Comparison of ENCODE assay signal across 16 cellular contexts in genomic region chr16:69115361-69115760, GRCh38. TPM values are rescaled to one million over a fixed set of nuclear protein-coding genes. Genes with fewer than 3 reads are reported as not detected.
A peak's percentile ranks its signal among the peaks of the same experiment; 100 is the strongest.
DNase-seq lines count a peak whose midpoint lies in the region; ATAC-seq and TF ChIP-seq lines count a peak whose summit lies in the region.
"Had no signal": no experiment of that assay in that cellular context is flagged by ENCODE, and none has a peak within 500 bp of the region (broad histone marks: within the 10 kb centered on the region; RNA-seq: fewer than 3 reads in every experiment).

No MANE protein-coding gene starts in this region.

- TF ChIP-seq CTCF in CD8-positive, alpha-beta T cell (IDR thresholded peaks at IDR 0.05), result no peak
- TF ChIP-seq CTCF in Calu3 (IDR thresholded peaks at IDR 0.05; ENCODE audit: unreplicated experiment) (no peak), RWPE2 (IDR thresholded peaks at IDR 0.05; ENCODE audit: poor library complexity, severe bottlenecking) (no peak), sigmoid colon (IDR thresholded peaks at IDR 0.05) (no peak), foreskin keratinocyte (conservative IDR thresholded peaks at IDR 0.05) (no peak)

- H3K27me3 Mint-ChIP-seq in CD8-positive, alpha-beta T cell (ENCODE audit: low read depth), result peaks cover 2% of the 10 kb centered on the region
- H3K27me3 Mint-ChIP-seq in Calu3 (ENCODE audit: unreplicated experiment), result no peaks in the 10 kb centered on the region
- H3K27me3 Mint-ChIP-seq: CD4-positive, alpha-beta memory T cell had no signal

- H3K4me1 Mint-ChIP-seq in CD8-positive, alpha-beta T cell (ENCODE audit: low read depth), result peaks cover 9% of the 10 kb centered on the region
- H3K4me1 Mint-ChIP-seq in Calu3 (ENCODE audit: low read depth, unreplicated experiment), result peaks cover 11% of the 10 kb centered on the region

- no peaks in the 10 kb centered on the region for H3K9me3 Mint-ChIP-seq in CD8-positive, alpha-beta T cell
- H3K9me3 Mint-ChIP-seq in Calu3 (ENCODE audit: low read depth, unreplicated experiment), result no peaks in the 10 kb centered on the region
- H3K9me3 Mint-ChIP-seq: CD4-positive, alpha-beta memory T cell had no signal

- no peaks in the 10 kb centered on the region for H3K27me3 ChIP-seq in CD8-positive, alpha-beta T cell (ENCODE audit: insufficient read depth, low read length)
- no peaks in the 10 kb centered on the region for H3K27me3 ChIP-seq in RWPE2 (ENCODE audit: insufficient read depth, poor library complexity, severe bottlenecking)
- H3K27me3 ChIP-seq in sigmoid colon, result no peaks in the 10 kb centered on the region
- H3K27me3 ChIP-seq in foreskin keratinocyte, result no peaks in the 10 kb centered on the region
- H3K27me3 ChIP-seq: BE2C had no signal

- H3K9me3 ChIP-seq in CD8-positive, alpha-beta T cell (ENCODE audit: low read length), result no peaks in the 10 kb centered on the region
- H3K9me3 ChIP-seq in RWPE2 (ENCODE audit: severe bottlenecking) (no peaks in the 10 kb centered on the region), sigmoid colon (no peaks in the 10 kb centered on the region)
- H3K9me3 ChIP-seq: A549, BE2C had no signal

- TF ChIP-seq POLR2A in sigmoid colon (IDR thresholded peaks at IDR 0.05), result no peak

- H3K36me3 ChIP-seq in CD8-positive, alpha-beta T cell (ENCODE audit: insufficient read depth, low read length), result peaks cover 31% of the 10 kb centered on the region
- H3K36me3 ChIP-seq in RWPE2 (ENCODE audit: low read depth), result peaks cover 73% of the 10 kb centered on the region
- H3K36me3 ChIP-seq in sigmoid colon, result peaks cover 6 to 68% (median 32%) of the 10 kb centered on the region in 4 donors

- ATAC-seq in CD8-positive, alpha-beta T cell, result no peak
- no peak for ATAC-seq in RWPE2 (ENCODE audit: low read depth)
- no peak for ATAC-seq in foreskin keratinocyte
- ATAC-seq in HG03159 (IDR thresholded peaks at IDR 0.05; ENCODE audit: unreplicated experiment), result no peak
- no peak for ATAC-seq in HG03457 (IDR thresholded peaks at IDR 0.05; ENCODE audit: unreplicated experiment)
- ATAC-seq: A549 had no signal

- POLR2A ChIA-PET in CD8-positive, alpha-beta T cell (lab: Charles Lee), result no interaction called here

- H3K36me3 Mint-ChIP-seq in CD8-positive, alpha-beta T cell, result peaks cover 71% of the 10 kb centered on the region
- H3K36me3 Mint-ChIP-seq in Calu3 (ENCODE audit: insufficient read depth, unreplicated experiment), result peaks cover 75% of the 10 kb centered on the region

- H3K4me3 ChIP-seq in CD8-positive, alpha-beta T cell (ENCODE audit: low read depth, low read length), result no peak overlapping the region
- H3K4me3 ChIP-seq in RWPE2 (ENCODE audit: severe bottlenecking) (no peak overlapping the region), sigmoid colon (no peak overlapping the region)
- H3K4me3 ChIP-seq: A549 had no signal

- TF ChIP-seq EP300 in sigmoid colon (IDR thresholded peaks at IDR 0.05), result no peak

- CTCF ChIA-PET in CD8-positive, alpha-beta T cell (lab: Charles Lee), result interaction anchor here (6.4 kb wide), 1 partner anchor 9 kb away, joined by 41 read pairs; no protein-coding TSS in a partner anchor
- CTCF ChIA-PET in Calu3 (lab: Charles Lee), result no interaction called here

- BruUV-seq in Calu3 (replicated peaks; lab: Mats Ljungman, UMichigan), result TSS peak; percentile 13

- no peaks in the 10 kb centered on the region for H3K4me1 ChIP-seq in CD8-positive, alpha-beta T cell (ENCODE audit: insufficient read depth, low read length)
- H3K4me1 ChIP-seq in RWPE2 (ENCODE audit: insufficient read depth, poor library complexity, severe bottlenecking) (no peaks in the 10 kb centered on the region), sigmoid colon (peaks cover 0 to 11% (median 5%) of the 10 kb centered on the region in 4 donors), foreskin keratinocyte (no peaks in the 10 kb centered on the region)
- H3K4me1 ChIP-seq: A549, BE2C had no signal

- H3K27ac ChIP-seq in CD8-positive, alpha-beta T cell (ENCODE audit: low read depth, low read length), result no peak overlapping the region
- H3K27ac ChIP-seq in RWPE2 (ENCODE audit: poor library complexity, severe bottlenecking), result no peak overlapping the region
- H3K27ac ChIP-seq in sigmoid colon, result no peak overlapping the region
- H3K27ac ChIP-seq in foreskin keratinocyte, result no peak overlapping the region
- H3K27ac ChIP-seq: A549, C4-2B, HL-60 had no signal

- 93 to 95% methylated on average over 5 of the region's 5 CpGs for WGBS in sigmoid colon, 2 donors

- peak overlapping the region; percentile 49 for H3K27ac Mint-ChIP-seq in CD8-positive, alpha-beta T cell
- no peak overlapping the region for H3K27ac Mint-ChIP-seq in Calu3 (ENCODE audit: unreplicated experiment)

- DNase-seq in CD8-positive, alpha-beta T cell, result no peak
- DNase-seq in Calu3, result no peak
- DNase-seq in RWPE2 (ENCODE audit: low spot score), result peak; percentile 23
- peak; percentile 14 for DNase-seq in sigmoid colon
- no peak for DNase-seq in foreskin keratinocyte
- DNase-seq: BE2C; CD4-positive, alpha-beta memory T cell; COR-L47; DND-41; GDM1 had no signal

- H3K4me3 Mint-ChIP-seq in CD8-positive, alpha-beta T cell, result no peak overlapping the region
- no peak overlapping the region for H3K4me3 Mint-ChIP-seq in Calu3 (ENCODE audit: low read depth, unreplicated experiment)

- intact Hi-C loops in CD8-positive, alpha-beta T cell (cut with DNase I, micrococcal nuclease), result no loop called here
- intact Hi-C loops in Calu3 (cut with micrococcal nuclease; ENCODE audit: unreplicated experiment) (loop anchor here (10.0 kb wide), 1 partner anchor 411 kb away; no protein-coding TSS in a partner anchor), sigmoid colon (cut with DNase I) (loop anchor here (10.0 kb wide), 1 partner anchor 411 kb away; no protein-coding TSS in a partner anchor)

RNA-seq across cellular contexts. Expression of gene HAS3, which starts 9.9 kb away (rescaled TPM):
- 1 to 10 TPM; 2.5 to 4.0 TPM for total RNA-seq in CD8-positive, alpha-beta T cell
- total RNA-seq in Calu3 (2022), result 29.8 and 33.2 TPM in 2 replicates
- total RNA-seq in sigmoid colon, result under 1 TPM; 0.36 to 0.95 (median 0.74) TPM
- 1 to 10 TPM in 2 of 3 donors, under 1 TPM in 1; 0.60 to 5.8 (median 5.0) TPM for polyA plus RNA-seq in sigmoid colon
- total RNA-seq in foreskin keratinocyte, result 9.1 and 15.1 TPM in 2 replicates
- polyA plus RNA-seq in foreskin keratinocyte, result 4.8 and 9.0 TPM in 2 replicates
- total RNA-seq: H4 had no signal

RNA-seq across cellular contexts. Expression of gene CHTF8, which starts 17.0 kb away (rescaled TPM):
- total RNA-seq in CD8-positive, alpha-beta T cell, result 10 to 100 TPM; 26.2 to 28.8 TPM
- total RNA-seq in Calu3 (2022) (131 and 146 TPM in 2 replicates), sigmoid colon (10 to 100 TPM; 46.3 to 79.2 (median 55.5) TPM), foreskin keratinocyte (112 and 113 TPM in 2 replicates)
- polyA plus RNA-seq in sigmoid colon (10 to 100 TPM; 61.9 to 77.0 (median 72.4) TPM), foreskin keratinocyte (145 and 156 TPM in 2 replicates)

RNA-seq across cellular contexts. Expression of gene UTP4, which starts 17.1 kb away (rescaled TPM):
- total RNA-seq in CD8-positive, alpha-beta T cell, result 10 to 100 TPM; 45.8 to 48.7 TPM
- total RNA-seq in Calu3 (2022) (113 and 116 TPM in 2 replicates), sigmoid colon (10 to 100 TPM; 24.6 to 37.5 (median 27.8) TPM), foreskin keratinocyte (50.6 and 55.4 TPM in 2 replicates)
- polyA plus RNA-seq in sigmoid colon (10 to 100 TPM in 2 of 3 donors, 1 to 10 TPM in 1; 9.5 to 23.7 (median 13.8) TPM), foreskin keratinocyte (49.5 and 63.3 TPM in 2 replicates)

Comparison
In these comparisons a context has a peak if more than half of its experiments do, and no peak if none do; other contexts are left out.
1. DNase-seq: peak in RWPE2 (single experiment) and sigmoid colon (single experiment); none in CD8-positive, alpha-beta T cell (0 of 7), Calu3 (single experiment) and foreskin keratinocyte (0 of 2).
2. intact Hi-C loops: an anchor here in Calu3 (10.0 kb wide) and sigmoid colon (10.0 kb wide); none called in CD8-positive, alpha-beta T cell.